ENCODE assay signal across 1 cellular context in the genomic region with DNA sequence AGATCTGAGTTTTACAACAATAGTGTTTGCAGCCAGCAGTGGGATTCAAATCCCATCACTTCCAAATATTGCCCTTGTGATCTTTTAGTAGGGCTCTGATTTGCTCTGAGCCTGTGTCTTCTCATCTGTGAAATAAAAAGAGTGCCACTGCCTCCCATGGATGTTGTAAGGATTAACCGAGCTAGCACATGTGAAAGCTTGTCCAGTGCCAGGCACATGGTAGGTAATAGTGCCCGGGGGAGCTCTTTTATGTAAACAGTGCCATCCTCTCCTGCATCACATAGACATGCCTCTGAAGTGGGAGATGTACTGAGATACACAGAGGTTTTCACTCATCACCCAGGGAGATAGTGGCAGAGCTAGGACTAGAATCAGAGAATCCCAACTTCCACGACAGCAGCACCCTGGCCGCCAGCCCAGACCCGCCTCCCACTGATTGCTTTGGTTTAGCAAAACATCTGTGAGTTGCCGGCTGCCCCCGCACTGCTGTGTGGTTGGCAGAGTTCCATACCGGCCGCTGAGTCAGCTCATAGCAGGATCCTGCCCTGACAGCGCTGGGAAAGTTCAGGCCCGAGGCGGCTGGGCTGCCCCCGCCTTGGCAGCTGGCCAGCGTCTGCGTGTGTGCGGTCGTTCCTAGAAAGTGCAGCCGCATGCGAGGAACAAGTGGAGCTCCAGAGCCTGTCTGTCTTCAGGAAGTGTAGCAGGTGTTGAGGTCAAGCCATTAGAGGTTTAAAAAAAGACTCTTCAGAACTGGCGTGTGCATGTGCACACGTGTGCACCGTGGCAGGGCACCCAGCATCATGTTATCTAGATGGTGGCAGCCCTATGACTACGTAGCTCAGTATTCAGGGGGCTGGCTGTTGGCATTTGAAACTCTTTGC.
TF ChIP-seq lines count a peak whose summit lies in the region.

No MANE protein-coding gene starts in this region.

TF ChIP-seq in K562, 482 proteins besides CTCF, POLR2A, EP300 and RAD21 (continued from another document):
- TF ChIP-seq, protein P1, sequence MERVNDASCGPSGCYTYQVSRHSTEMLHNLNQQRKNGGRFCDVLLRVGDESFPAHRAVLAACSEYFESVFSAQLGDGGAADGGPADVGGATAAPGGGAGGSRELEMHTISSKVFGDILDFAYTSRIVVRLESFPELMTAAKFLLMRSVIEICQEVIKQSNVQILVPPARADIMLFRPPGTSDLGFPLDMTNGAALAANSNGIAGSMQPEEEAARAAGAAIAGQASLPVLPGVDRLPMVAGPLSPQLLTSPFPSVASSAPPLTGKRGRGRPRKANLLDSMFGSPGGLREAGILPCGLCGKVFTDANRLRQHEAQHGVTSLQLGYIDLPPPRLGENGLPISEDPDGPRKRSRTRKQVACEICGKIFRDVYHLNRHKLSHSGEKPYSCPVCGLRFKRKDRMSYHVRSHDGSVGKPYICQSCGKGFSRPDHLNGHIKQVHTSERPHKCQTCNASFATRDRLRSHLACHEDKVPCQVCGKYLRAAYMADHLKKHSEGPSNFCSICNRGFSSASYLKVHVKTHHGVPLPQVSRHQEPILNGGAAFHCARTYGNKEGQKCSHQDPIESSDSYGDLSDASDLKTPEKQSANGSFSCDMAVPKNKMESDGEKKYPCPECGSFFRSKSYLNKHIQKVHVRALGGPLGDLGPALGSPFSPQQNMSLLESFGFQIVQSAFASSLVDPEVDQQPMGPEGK (CRISPR knock-in tag; IDR thresholded peaks at IDR 0.05; ENCODE audit: borderline replicate concordance), result no peak
- TF ChIP-seq, protein P2, sequence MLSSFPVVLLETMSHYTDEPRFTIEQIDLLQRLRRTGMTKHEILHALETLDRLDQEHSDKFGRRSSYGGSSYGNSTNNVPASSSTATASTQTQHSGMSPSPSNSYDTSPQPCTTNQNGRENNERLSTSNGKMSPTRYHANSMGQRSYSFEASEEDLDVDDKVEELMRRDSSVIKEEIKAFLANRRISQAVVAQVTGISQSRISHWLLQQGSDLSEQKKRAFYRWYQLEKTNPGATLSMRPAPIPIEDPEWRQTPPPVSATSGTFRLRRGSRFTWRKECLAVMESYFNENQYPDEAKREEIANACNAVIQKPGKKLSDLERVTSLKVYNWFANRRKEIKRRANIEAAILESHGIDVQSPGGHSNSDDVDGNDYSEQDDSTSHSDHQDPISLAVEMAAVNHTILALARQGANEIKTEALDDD (IDR thresholded peaks at IDR 0.05), result peak; percentile 55
- TF ChIP-seq CXXC5 (CRISPR knock-in tag; IDR thresholded peaks at IDR 0.05) (peak; percentile 100), TGIF2 (CRISPR knock-in tag; IDR thresholded peaks at IDR 0.05) (no peak), SIN3B (IDR thresholded peaks at IDR 0.05; ENCODE audit: low read depth) (no peak), MIER1 (IDR thresholded peaks at IDR 0.05; ENCODE audit: low read depth) (no peak)
